In the genomic region with DNA sequence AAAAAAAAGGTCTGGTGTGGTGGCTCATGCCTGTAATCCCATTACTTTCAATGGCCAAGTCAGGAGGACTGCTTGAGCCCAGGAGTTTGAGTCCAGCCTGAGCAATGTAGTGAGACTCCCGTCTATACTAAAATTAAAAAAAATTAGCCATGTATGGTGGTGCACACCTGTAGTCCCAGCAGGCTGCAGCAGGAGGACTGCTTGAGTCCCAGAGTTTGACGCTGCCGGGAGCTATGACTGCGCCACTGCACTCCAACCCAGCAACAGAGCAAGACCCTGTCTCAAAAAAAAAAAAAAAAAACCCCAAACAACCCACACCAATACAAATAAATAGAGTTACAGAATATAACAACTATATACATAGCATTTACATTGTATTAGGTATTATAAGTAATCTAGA, we compare ENCODE assay signal across 28 cellular contexts.
"Had no signal": no experiment of that assay in that cellular context is flagged by ENCODE, and none has a peak within 500 bp of the region (broad histone marks: within the 10 kb centered on the region; RNA-seq: fewer than 3 reads in every experiment).

No MANE protein-coding gene starts in this region.

- H3K4me3 ChIP-seq: neural progenitor cell, ovary, psoas muscle, right lobe of liver, sigmoid colon, stomach, thoracic aorta, thyroid gland, tibial nerve, upper lobe of right lung, uterus had no signal

- H3K4me1 ChIP-seq: parathyroid adenoma had no signal

- H3K9me3 Mint-ChIP-seq: naive B cell; naive thymus-derived CD8-positive, alpha-beta T cell; natural killer cell treated with Interleukin-12 subunit alpha and Interleukin-12 subunit beta and Interleukin-15 and Interleukin-18, amount 100 ng/mL, for 72 hours; neural progenitor cell; stimulated activated effector memory CD8-positive, alpha-beta T cell treated with anti-CD3 and anti-CD28 coated beads, Interleukin-12 subunit alpha, Interleukin-12 subunit beta, amount 100 ng/mL, for 72 hours; stimulated activated naive B cell treated with anti-CD40 and anti-IgM and Interleukin-4, amounts not matched to agents 10 μg/mL and 1 μg/mL and 100 μg/mL, for 72 hours; stimulated activated naive CD8-positive, alpha-beta T cell treated with anti-CD3 and anti-CD28 coated beads, Interleukin-15, Interleukin-2, amounts not matched to agents 100 ng/mL and 50 ng/mL, for 24 hours; type B pancreatic cell had no signal

- H3K36me3 ChIP-seq: neural progenitor cell, ovary, right lobe of liver, thoracic aorta, uterus had no signal

- DNase-seq: naive B cell; naive thymus-derived CD8-positive, alpha-beta T cell; occipital lobe; ovary; posterior cingulate gyrus; psoas muscle; right lobe of liver; sigmoid colon; small intestine; stimulated activated CD4-positive, alpha-beta T cell treated with anti-CD3 and anti-CD28 coated beads, Interleukin-15, amount 100 ng/mL, for 24 hours; stimulated activated CD4-positive, alpha-beta T cell treated with anti-CD3 and anti-CD28 coated beads, Interleukin-2, amount 100 ng/mL, for 24 hours; stimulated activated CD4-positive, alpha-beta T cell treated with anti-CD3 and anti-CD28 coated beads, Interleukin-2, amount 100 ng/mL, for 48 hours; stimulated activated CD4-positive, alpha-beta T cell treated with anti-CD3 and anti-CD28 coated beads, Interleukin-4, amount 100 ng/mL, for 24 hours; stimulated activated naive B cell treated with anti-CD40 and anti-IgM and Interleukin-4, amounts not matched to agents 10 μg/mL and 1 μg/mL and 100 μg/mL, for 72 hours; stimulated activated naive CD4-positive, alpha-beta T cell treated with Interleukin-2 at 50 U/mL for 16 hours; stomach; thyroid gland; upper lobe of right lung; uterus had no signal

- H3K4me3 Mint-ChIP-seq: natural killer cell treated with Interleukin-12 subunit alpha and Interleukin-12 subunit beta and Interleukin-15 and Interleukin-18, amount 100 ng/mL, for 72 hours; neural progenitor cell; stimulated activated effector memory CD8-positive, alpha-beta T cell treated with anti-CD3 and anti-CD28 coated beads, Interleukin-12 subunit alpha, Interleukin-12 subunit beta, amount 100 ng/mL, for 72 hours; stimulated activated naive B cell treated with anti-CD40 and anti-IgM and Interleukin-4, amounts not matched to agents 10 μg/mL and 1 μg/mL and 100 μg/mL, for 72 hours; stimulated activated naive CD8-positive, alpha-beta T cell treated with anti-CD3 and anti-CD28 coated beads, Interleukin-15, Interleukin-2, amounts not matched to agents 100 ng/mL and 50 ng/mL, for 24 hours; type B pancreatic cell had no signal

- H3K27ac Mint-ChIP-seq: natural killer cell treated with Interleukin-12 subunit alpha and Interleukin-12 subunit beta and Interleukin-15 and Interleukin-18, amount 100 ng/mL, for 72 hours; neural progenitor cell; progenitor cell of endocrine pancreas; stimulated activated effector memory CD8-positive, alpha-beta T cell treated with anti-CD3 and anti-CD28 coated beads, Interleukin-12 subunit alpha, Interleukin-12 subunit beta, amount 100 ng/mL, for 72 hours; stimulated activated naive B cell treated with anti-CD40 and anti-IgM and Interleukin-4, amounts not matched to agents 10 μg/mL and 1 μg/mL and 100 μg/mL, for 72 hours; stimulated activated naive CD8-positive, alpha-beta T cell treated with anti-CD3 and anti-CD28 coated beads, Interleukin-15, Interleukin-2, amounts not matched to agents 100 ng/mL and 50 ng/mL, for 24 hours had no signal

- H3K9me3 ChIP-seq: ovary, psoas muscle, right lobe of liver, sigmoid colon, stomach, thoracic aorta, thyroid gland, tibial nerve, upper lobe of right lung, uterus had no signal

- ATAC-seq: naive thymus-derived CD8-positive, alpha-beta T cell; natural killer cell treated with Interleukin-12 subunit alpha and Interleukin-12 subunit beta and Interleukin-15 and Interleukin-18, amount 100 ng/mL, for 72 hours; psoas muscle; right lobe of liver; stimulated activated effector memory CD8-positive, alpha-beta T cell treated with anti-CD3 and anti-CD28 coated beads, Interleukin-12 subunit alpha, Interleukin-12 subunit beta, amount 100 ng/mL, for 72 hours; stimulated activated naive B cell treated with anti-CD40 and anti-IgM and Interleukin-4, amounts not matched to agents 10 μg/mL and 1 μg/mL and 100 μg/mL, for 72 hours; upper lobe of right lung had no signal

- H3K27me3 ChIP-seq: neural progenitor cell, ovary, right lobe of liver, sigmoid colon, stomach, thyroid gland, tibial nerve, upper lobe of right lung, uterus had no signal

- H3K27ac ChIP-seq: neural progenitor cell, ovary, parathyroid adenoma, psoas muscle, right lobe of liver, sigmoid colon, stomach, thoracic aorta, thyroid gland, tibial nerve, upper lobe of right lung, uterus had no signal

- H3K27me3 Mint-ChIP-seq: naive B cell; naive thymus-derived CD8-positive, alpha-beta T cell; natural killer cell treated with Interleukin-12 subunit alpha and Interleukin-12 subunit beta and Interleukin-15 and Interleukin-18, amount 100 ng/mL, for 72 hours; progenitor cell of endocrine pancreas; stimulated activated naive B cell treated with anti-CD40 and anti-IgM and Interleukin-4, amounts not matched to agents 10 μg/mL and 1 μg/mL and 100 μg/mL, for 72 hours; stimulated activated naive CD8-positive, alpha-beta T cell treated with anti-CD3 and anti-CD28 coated beads, Interleukin-15, Interleukin-2, amounts not matched to agents 100 ng/mL and 50 ng/mL, for 24 hours; type B pancreatic cell had no signal
